ENCODE assay signal across 1 cellular context in the genomic region with DNA sequence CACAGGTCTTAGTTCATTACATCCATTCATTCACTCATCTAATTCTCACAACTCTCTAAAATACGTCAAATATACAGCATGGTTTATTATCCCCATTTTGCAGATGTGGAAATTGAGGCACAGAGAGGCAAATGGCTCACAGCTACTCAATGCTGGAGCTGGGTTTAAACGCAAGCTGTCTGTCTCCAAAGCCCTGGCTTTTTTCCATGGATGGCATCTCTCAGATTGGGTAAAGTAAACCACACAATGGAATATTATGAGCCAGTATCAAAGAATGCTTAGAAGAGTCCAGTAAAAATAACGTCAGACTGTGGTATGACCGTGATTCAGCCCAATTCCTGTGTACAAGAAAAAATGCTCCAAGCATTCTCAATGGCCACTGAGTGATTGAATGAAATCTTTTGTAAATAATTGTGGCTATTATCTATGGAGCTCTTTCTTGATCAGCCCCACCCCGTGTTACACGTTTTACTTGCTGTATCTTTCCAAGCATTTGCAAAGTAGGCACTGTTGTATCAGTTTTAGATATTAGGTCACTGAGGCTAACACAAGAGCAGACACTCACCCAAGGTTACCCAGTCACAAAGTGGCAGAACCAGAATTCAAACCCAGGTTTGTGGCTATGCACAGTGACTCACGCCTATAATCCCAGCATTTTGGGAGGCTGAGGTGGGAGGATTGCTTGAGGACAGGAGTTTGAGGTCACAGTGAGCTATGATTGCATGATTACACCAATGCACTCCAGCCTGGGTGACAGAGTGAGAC.
TF ChIP-seq lines count a peak whose summit lies in the region.

No MANE protein-coding gene starts in this region.

TF ChIP-seq in H1, 55 proteins besides CTCF, POLR2A, EP300 and RAD21:
- TF ChIP-seq, protein P1, sequence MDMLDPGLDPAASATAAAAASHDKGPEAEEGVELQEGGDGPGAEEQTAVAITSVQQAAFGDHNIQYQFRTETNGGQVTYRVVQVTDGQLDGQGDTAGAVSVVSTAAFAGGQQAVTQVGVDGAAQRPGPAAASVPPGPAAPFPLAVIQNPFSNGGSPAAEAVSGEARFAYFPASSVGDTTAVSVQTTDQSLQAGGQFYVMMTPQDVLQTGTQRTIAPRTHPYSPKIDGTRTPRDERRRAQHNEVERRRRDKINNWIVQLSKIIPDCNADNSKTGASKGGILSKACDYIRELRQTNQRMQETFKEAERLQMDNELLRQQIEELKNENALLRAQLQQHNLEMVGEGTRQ (IDR thresholded peaks at IDR 0.05; ENCODE audit: low read length), result no peak
- TF ChIP-seq KDM1A (IDR thresholded peaks at IDR 0.05; ENCODE audit: borderline replicate concordance, low read length) (0 out of 2 replicates have a peak, but pooled peaks have one; percentile 26), YY1 (IDR thresholded peaks at IDR 0.05; ENCODE audit: low read depth, low read length) (no peak)
